8 cellular contexts compared by ENCODE assay signal in the genomic region with DNA sequence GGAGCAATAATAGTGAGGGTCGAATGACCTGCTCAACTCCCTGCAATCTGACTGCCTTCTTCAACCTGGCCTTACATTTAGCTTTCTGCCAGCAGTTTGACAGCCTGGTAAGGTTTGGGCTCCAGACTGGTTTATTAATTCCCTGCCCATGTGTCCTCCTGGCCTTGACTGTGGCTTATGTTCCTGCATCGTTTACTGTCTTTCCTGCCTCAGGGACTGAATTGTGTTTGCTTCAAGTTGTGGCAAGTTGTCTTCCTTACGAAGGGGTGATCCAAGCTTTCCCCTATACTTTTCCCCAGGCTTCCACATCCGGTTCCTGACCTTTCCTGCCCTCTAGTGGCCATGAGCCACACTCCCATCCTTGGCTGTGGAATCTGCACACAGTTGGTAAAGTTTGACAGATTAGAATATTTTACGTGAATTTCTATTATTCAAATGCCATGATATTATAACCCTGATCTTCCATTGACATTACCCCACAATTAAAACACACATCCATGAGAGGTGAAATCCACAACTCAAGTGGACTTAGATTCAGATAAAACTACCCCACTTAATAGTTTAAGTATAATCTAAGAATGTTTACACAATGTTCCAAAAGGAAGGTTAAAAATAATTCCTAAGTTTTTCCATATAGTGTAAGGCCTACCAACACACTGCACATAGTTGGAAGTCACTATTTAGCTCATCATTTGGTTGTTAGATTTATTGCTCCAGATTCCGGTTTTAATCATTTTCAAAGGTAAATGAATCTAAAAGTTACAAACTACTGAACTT.
A peak's percentile ranks its signal among the peaks of the same experiment; 100 is the strongest.
DNase-seq lines count a peak whose midpoint lies in the region; ATAC-seq and TF ChIP-seq lines count a peak whose summit lies in the region.

No MANE protein-coding gene starts in this region.

- TF ChIP-seq POLR2A in gastroesophageal sphincter (IDR thresholded peaks at IDR 0.05) = no peak

- H3K27ac Mint-ChIP-seq in progenitor cell of endocrine pancreas = peak overlapping the region; percentile 4

- 29 to 33% methylated on average over 4 to 6 of the region's 6 CpGs for WGBS in gastroesophageal sphincter (ENCODE audit: low coverage in 1 of 2), 2 donors

- ATAC-seq in SK-N-SH treated with all-trans-retinoic acid at 6 μM for 48 hours (peak; percentile 95), gastroesophageal sphincter (peak; percentile 57)

- no peaks in the 10 kb centered on the region for H3K9me3 ChIP-seq in gastroesophageal sphincter

- H3K9me3 Mint-ChIP-seq in progenitor cell of endocrine pancreas (ENCODE audit: low read depth) = no peaks in the 10 kb centered on the region

- peaks cover 1% of the 10 kb centered on the region for H3K4me1 Mint-ChIP-seq in progenitor cell of endocrine pancreas (ENCODE audit: low read depth)

- H3K36me3 Mint-ChIP-seq in progenitor cell of endocrine pancreas (ENCODE audit: insufficient read depth) = no peaks in the 10 kb centered on the region

- peak; percentile 5 to 55 for DNase-seq in NCI-H446 (lab: John Stamatoyannopoulos, UW)
- DNase-seq in NCI-H446 treated with DMSO at 0.1 percent for 48 hours (lab: John Stamatoyannopoulos, UW) = no peak
- DNase-seq in KBM-7 = peak; percentile 56
- DNase-seq in progenitor cell of endocrine pancreas (ENCODE audit: low spot score, unreplicated experiment) = peak; percentile 22
- DNase-seq in activated CD4-positive, CD25-positive, alpha-beta regulatory T cell (lab: John Stamatoyannopoulos, UW) = no peak
- no peak for DNase-seq in stimulated activated CD4-positive, alpha-beta T cell treated with anti-CD3 and anti-CD28 coated beads, Interleukin-1b, Interleukin-23, amount 100 ng/mL, for 48 hours

- H3K27me3 Mint-ChIP-seq in progenitor cell of endocrine pancreas = no peaks in the 10 kb centered on the region

- peak; percentile 54 to 79 (median 55) for TF ChIP-seq CTCF in gastroesophageal sphincter (IDR thresholded peaks at IDR 0.05)
- peak; percentile 90 for TF ChIP-seq CTCF in progenitor cell of endocrine pancreas (IDR thresholded peaks at IDR 0.05; ENCODE audit: unreplicated experiment)

- H3K4me3 ChIP-seq in gastroesophageal sphincter = no peak overlapping the region

- TF ChIP-seq EP300 in gastroesophageal sphincter (IDR thresholded peaks at IDR 0.05) = no peak

- H3K36me3 ChIP-seq in gastroesophageal sphincter = no peaks in the 10 kb centered on the region

- H3K27me3 ChIP-seq in gastroesophageal sphincter = no peaks in the 10 kb centered on the region

- in situ Hi-C loops in KBM-7 (cut with MboI; ENCODE audit: low pct_unique_long_range_greater_than_20kb, low sequenced_read_pairs) = no loop called here

- H3K27ac ChIP-seq in gastroesophageal sphincter = peak overlapping the region; percentile 0 to 66 (median 44)

- H3K4me3 Mint-ChIP-seq in progenitor cell of endocrine pancreas (ENCODE audit: low read depth) = no peak overlapping the region

- peaks cover 0 to 13% (median 2%) of the 10 kb centered on the region in 3 donors for H3K4me1 ChIP-seq in gastroesophageal sphincter

TF ChIP-seq in SK-N-SH treated with all-trans-retinoic acid at 6 μM for 48 hours, 23 proteins besides CTCF, POLR2A, EP300 and RAD21:
- no peak for TF ChIP-seq RARB (CRISPR knock-in tag; IDR thresholded peaks at IDR 0.05)
- no peak for TF ChIP-seq ZFP3 (CRISPR knock-in tag; IDR thresholded peaks at IDR 0.05)
- TF ChIP-seq ISL1 (CRISPR knock-in tag; IDR thresholded peaks at IDR 0.05) = no peak
- TF ChIP-seq ZNF8 (CRISPR knock-in tag; IDR thresholded peaks at IDR 0.05) = no peak

Comparison
In these comparisons a context has a peak if more than half of its experiments do, and no peak if none do; other contexts are left out.
1. DNase-seq: peak in NCI-H446 (2 of 2), KBM-7 (single experiment) and progenitor cell of endocrine pancreas (single experiment); none in NCI-H446 treated with DMSO at 0.1 percent for 48 hours (single experiment), activated CD4-positive, CD25-positive, alpha-beta regulatory T cell (0 of 4) and stimulated activated CD4-positive, alpha-beta T cell treated with anti-CD3 and anti-CD28 coated beads, Interleukin-1b, Interleukin-23, amount 100 ng/mL, for 48 hours (single experiment).